In the genomic region with DNA sequence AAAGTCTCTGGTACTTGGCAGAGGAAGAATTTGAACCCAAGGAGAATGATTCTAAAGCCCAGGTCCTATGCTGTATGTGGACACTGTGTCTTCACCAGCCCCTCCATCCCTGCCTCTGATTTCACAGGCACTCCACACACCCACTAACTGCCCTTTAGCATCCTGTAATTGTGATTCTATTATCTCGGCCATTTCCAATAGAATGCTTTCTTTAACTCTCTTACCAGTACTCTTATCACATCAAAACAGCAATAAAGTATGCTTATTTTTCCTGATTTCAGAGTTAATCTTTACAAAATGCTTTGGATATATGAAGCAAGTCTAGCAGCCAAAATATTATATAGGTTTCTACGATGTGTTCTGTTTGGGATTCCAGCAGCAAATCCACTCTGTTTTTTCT, we compare ENCODE assay signal across 23 cellular contexts.
"Had no signal": no experiment of that assay in that cellular context is flagged by ENCODE, and none has a peak within 500 bp of the region (broad histone marks: within the 10 kb centered on the region; RNA-seq: fewer than 3 reads in every experiment).

No MANE protein-coding gene starts in this region.

- H3K4me3 ChIP-seq: colonic mucosa, dorsolateral prefrontal cortex, esophagus muscularis mucosa, gastrocnemius medialis, spleen, tibial artery had no signal

- H3K4me3 Mint-ChIP-seq: activated CD4-positive, alpha-beta memory T cell treated with anti-CD3 and anti-CD28 coated beads for 36 hours; activated naive CD8-positive, alpha-beta T cell treated with anti-CD3 and anti-CD28 coated beads for 36 hours; central memory CD8-positive, alpha-beta T cell; effector memory CD8-positive, alpha-beta T cell; stimulated activated naive CD8-positive, alpha-beta T cell treated with anti-CD3 and anti-CD28 coated beads, Interleukin-15, Interleukin-2, amounts not matched to agents 100 ng/mL and 50 ng/mL, for 24 hours; T-cell had no signal

- H3K9me3 Mint-ChIP-seq: activated CD4-positive, alpha-beta memory T cell treated with anti-CD3 and anti-CD28 coated beads for 36 hours; effector memory CD8-positive, alpha-beta T cell; natural killer cell treated with Interleukin-12 subunit alpha and Interleukin-12 subunit beta and Interleukin-15 and Interleukin-18, amount 100 ng/mL, for 72 hours; T-cell had no signal

- H3K27ac Mint-ChIP-seq: activated CD4-positive, alpha-beta memory T cell treated with anti-CD3 and anti-CD28 coated beads for 36 hours; activated naive CD8-positive, alpha-beta T cell treated with anti-CD3 and anti-CD28 coated beads for 36 hours; progenitor cell of endocrine pancreas; stimulated activated naive CD8-positive, alpha-beta T cell treated with anti-CD3 and anti-CD28 coated beads, Interleukin-15, Interleukin-2, amounts not matched to agents 100 ng/mL and 50 ng/mL, for 24 hours had no signal

- H3K36me3 ChIP-seq: colonic mucosa, esophagus muscularis mucosa, gastrocnemius medialis, spleen, tibial artery had no signal

- ATAC-seq: effector memory CD8-positive, alpha-beta T cell; gastrocnemius medialis; natural killer cell treated with Interleukin-12 subunit alpha and Interleukin-12 subunit beta and Interleukin-15 and Interleukin-18, amount 100 ng/mL, for 72 hours; T-cell had no signal

- H3K27ac ChIP-seq: colonic mucosa, dorsolateral prefrontal cortex, esophagus muscularis mucosa, gastrocnemius medialis, tibial artery had no signal

- H3K27me3 Mint-ChIP-seq: activated CD4-positive, alpha-beta memory T cell treated with anti-CD3 and anti-CD28 coated beads for 36 hours; activated naive CD8-positive, alpha-beta T cell treated with anti-CD3 and anti-CD28 coated beads for 36 hours; central memory CD8-positive, alpha-beta T cell; effector memory CD8-positive, alpha-beta T cell; natural killer cell treated with Interleukin-12 subunit alpha and Interleukin-12 subunit beta and Interleukin-15 and Interleukin-18, amount 100 ng/mL, for 72 hours; progenitor cell of endocrine pancreas; stimulated activated naive CD8-positive, alpha-beta T cell treated with anti-CD3 and anti-CD28 coated beads, Interleukin-15, Interleukin-2, amounts not matched to agents 100 ng/mL and 50 ng/mL, for 24 hours; T-cell had no signal

- DNase-seq: activated CD4-positive, alpha-beta memory T cell treated with anti-CD3 and anti-CD28 coated beads for 36 hours; activated CD4-positive, alpha-beta T cell treated with anti-CD3 and anti-CD28 coated beads for 48 hours; activated naive CD4-positive, alpha-beta T cell treated with Interleukin-2 at 50 U/mL for 16 hours; activated naive CD8-positive, alpha-beta T cell treated with anti-CD3 and anti-CD28 coated beads for 36 hours; activated T-cell treated with anti-CD3 and anti-CD28 coated beads, Interleukin-2, amount 50 U/mL, for 48 hours; colonic mucosa; dorsolateral prefrontal cortex; effector memory CD8-positive, alpha-beta T cell; gastrocnemius medialis; hypothalamus; mesendoderm; spleen; stimulated activated CD4-positive, alpha-beta T cell treated with anti-CD3 and anti-CD28 coated beads, Interleukin-4, amount 100 ng/mL, for 24 hours; T-cell; T-helper 9 cell; tibial artery had no signal

- H3K4me1 ChIP-seq: colonic mucosa, esophagus muscularis mucosa, gastrocnemius medialis, tibial artery had no signal

- FAIRE-seq: astrocyte, islet of Langerhans had no signal

- H3K27me3 ChIP-seq: colonic mucosa, dorsolateral prefrontal cortex, esophagus muscularis mucosa, gastrocnemius medialis, spleen, tibial artery had no signal

- H3K9me3 ChIP-seq: colonic mucosa, esophagus muscularis mucosa, gastrocnemius medialis, tibial artery had no signal

- H3K36me3 Mint-ChIP-seq: activated CD4-positive, alpha-beta memory T cell treated with anti-CD3 and anti-CD28 coated beads for 36 hours; natural killer cell treated with Interleukin-12 subunit alpha and Interleukin-12 subunit beta and Interleukin-15 and Interleukin-18, amount 100 ng/mL, for 72 hours had no signal
